Comparison of ENCODE assay signal across 8 cellular contexts in the genomic region with DNA sequence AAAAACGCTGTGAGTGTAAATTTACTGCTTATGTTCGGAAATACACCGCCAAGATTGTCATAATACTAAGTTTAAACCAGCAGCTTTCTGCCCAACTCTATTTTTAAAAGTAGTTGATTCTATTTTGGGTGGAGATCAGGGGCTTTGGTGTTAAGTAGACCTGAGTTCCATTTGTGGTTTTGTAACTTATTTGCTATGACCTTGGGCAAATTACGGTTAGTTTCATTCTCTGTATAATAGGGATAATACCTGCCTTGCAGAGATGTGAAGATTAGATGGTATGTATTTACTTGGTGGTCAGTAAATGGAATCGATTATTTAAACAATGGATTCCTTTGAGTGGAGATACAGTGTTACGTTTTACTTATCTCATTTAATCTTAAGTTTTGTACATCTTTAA. TPM values are rescaled to one million over a fixed set of nuclear protein-coding genes. Genes with fewer than 3 reads are reported as not detected.
A peak's percentile ranks its signal among the peaks of the same experiment; 100 is the strongest.
DNase-seq lines count a peak whose midpoint lies in the region; TF ChIP-seq lines count a peak whose summit lies in the region.

No MANE protein-coding gene starts in this region.

- no peaks in the 10 kb centered on the region for H3K36me3 ChIP-seq in A673 (ENCODE audit: insufficient read depth, low read length, poor library complexity, severe bottlenecking)
- no peaks in the 10 kb centered on the region for H3K36me3 ChIP-seq in HUES48 (ENCODE audit: control insufficient read depth, insufficient read depth, low read length)
- H3K36me3 ChIP-seq in brain microvascular endothelial cell (replicated peaks), result peaks cover 7% of the 10 kb centered on the region
- H3K36me3 ChIP-seq in mucosa of rectum (ENCODE audit: control insufficient read depth in 2 of 2, insufficient read depth in 2 of 2, low read length in 2 of 2), result no peaks in the 10 kb centered on the region

- CTCF ChIA-PET in A673 (lab: Charles Lee), result interaction anchor here (0.7 kb wide), 1 partner anchor 146 kb away, joined by 4 read pairs; no protein-coding TSS in a partner anchor

- TF ChIP-seq CTCF in A673 (conservative IDR thresholded peaks at IDR 0.05; ENCODE audit: low read depth, low read length), result no peak
- TF ChIP-seq CTCF in brain microvascular endothelial cell (IDR thresholded peaks at IDR 0.05; ENCODE audit: low read depth, low read length, missing control alignments), result no peak

- H3K27ac ChIP-seq in A673 (ENCODE audit: low read depth, low read length, poor library complexity, severe bottlenecking), result peak overlapping the region; percentile 99
- peak overlapping the region; percentile 99 for H3K27ac ChIP-seq in HUES48 (ENCODE audit: low read depth, low read length)
- peak overlapping the region; percentile 99 for H3K27ac ChIP-seq in brain microvascular endothelial cell
- peak overlapping the region; percentile 97 to 98 for H3K27ac ChIP-seq in mucosa of rectum (ENCODE audit: low read depth in 2 of 2, low read length in 2 of 2)

- H3K9ac ChIP-seq in HUES48 (ENCODE audit: low read depth, low read length) (peak overlapping the region; percentile 96), mucosa of rectum (ENCODE audit: low read depth in 1 of 2, low read length in 2 of 2) (peak overlapping the region; percentile 88 to 89)

- POLR2A ChIA-PET in A673 (lab: Charles Lee; ENCODE audit: low non-redundant PET), result no interaction called here

- peaks cover 19% of the 10 kb centered on the region for H3K4me1 ChIP-seq in A673 (ENCODE audit: insufficient read depth, low read length, poor library complexity, severe bottlenecking)
- H3K4me1 ChIP-seq in HUES48 (ENCODE audit: control insufficient read depth, insufficient read depth, low read length), result peaks cover 28% of the 10 kb centered on the region
- H3K4me1 ChIP-seq in mucosa of rectum (ENCODE audit: control insufficient read depth in 2 of 2, insufficient read depth in 2 of 2, low read length in 2 of 2), result peaks cover 16 to 22% of the 10 kb centered on the region in 2 donors

- DNase-seq in A673 (ENCODE audit: low spot score) (no peak), brain microvascular endothelial cell (no peak), RKO (ENCODE audit: low spot score) (no peak), UCSD-AML1 (lab: John Stamatoyannopoulos, UW; ENCODE audit: unreplicated experiment) (no peak), NCI-H1436 treated with DMSO at 0.1 percent for 48 hours (lab: John Stamatoyannopoulos, UW) (no peak), islet precursor cell (no peak)

- intact Hi-C loops in A673 (cut with micrococcal nuclease; ENCODE audit: unreplicated experiment), result loop anchor here (2.0 kb wide), 1 partner anchor 14 kb away; no protein-coding TSS in a partner anchor

- no TSS peak for BruUV-seq in A673 (replicated peaks; lab: Mats Ljungman, UMichigan)

- in situ Hi-C loops in brain microvascular endothelial cell (cut with HindIII; ENCODE audit: low pct_ligation_motif_present, low sequenced_read_pairs), result no loop called here

- H3K27me3 ChIP-seq in A673 (replicated peaks; ENCODE audit: insufficient read depth, low read depth, low read length, poor library complexity) (no peaks in the 10 kb centered on the region), HUES48 (ENCODE audit: control insufficient read depth, insufficient read depth, low read length) (no peaks in the 10 kb centered on the region), brain microvascular endothelial cell (replicated peaks) (no peaks in the 10 kb centered on the region), mucosa of rectum (ENCODE audit: control insufficient read depth in 2 of 2, insufficient read depth in 2 of 2, low read length in 2 of 2) (no peaks in the 10 kb centered on the region)

- no peaks in the 10 kb centered on the region for H3K9me3 ChIP-seq in A673 (ENCODE audit: low read depth, low read length, poor library complexity, severe bottlenecking)
- H3K9me3 ChIP-seq in HUES48 (ENCODE audit: control insufficient read depth, insufficient read depth, low read length), result no peaks in the 10 kb centered on the region
- H3K9me3 ChIP-seq in mucosa of rectum (ENCODE audit: control insufficient read depth in 2 of 2, low read length in 2 of 2), result no peaks in the 10 kb centered on the region

- H3K4me3 ChIP-seq in A673 (ENCODE audit: low read depth, low read length, poor library complexity, severe bottlenecking) (peak overlapping the region; percentile 99), HUES48 (ENCODE audit: low read depth, low read length) (peak overlapping the region; percentile 95), brain microvascular endothelial cell (ENCODE audit: low read depth, low read length) (peak overlapping the region; percentile 87), mucosa of rectum (ENCODE audit: low read length in 2 of 2) (peak overlapping the region; percentile 86 to 93)

RNA-seq across cellular contexts. Expression of a gene that starts 1.6 kb away (rescaled TPM):
- 146 and 151 TPM in 2 replicates for total RNA-seq in A673 (2021)
